Comparison of ENCODE assay signal across 1 cellular context in the genomic region with DNA sequence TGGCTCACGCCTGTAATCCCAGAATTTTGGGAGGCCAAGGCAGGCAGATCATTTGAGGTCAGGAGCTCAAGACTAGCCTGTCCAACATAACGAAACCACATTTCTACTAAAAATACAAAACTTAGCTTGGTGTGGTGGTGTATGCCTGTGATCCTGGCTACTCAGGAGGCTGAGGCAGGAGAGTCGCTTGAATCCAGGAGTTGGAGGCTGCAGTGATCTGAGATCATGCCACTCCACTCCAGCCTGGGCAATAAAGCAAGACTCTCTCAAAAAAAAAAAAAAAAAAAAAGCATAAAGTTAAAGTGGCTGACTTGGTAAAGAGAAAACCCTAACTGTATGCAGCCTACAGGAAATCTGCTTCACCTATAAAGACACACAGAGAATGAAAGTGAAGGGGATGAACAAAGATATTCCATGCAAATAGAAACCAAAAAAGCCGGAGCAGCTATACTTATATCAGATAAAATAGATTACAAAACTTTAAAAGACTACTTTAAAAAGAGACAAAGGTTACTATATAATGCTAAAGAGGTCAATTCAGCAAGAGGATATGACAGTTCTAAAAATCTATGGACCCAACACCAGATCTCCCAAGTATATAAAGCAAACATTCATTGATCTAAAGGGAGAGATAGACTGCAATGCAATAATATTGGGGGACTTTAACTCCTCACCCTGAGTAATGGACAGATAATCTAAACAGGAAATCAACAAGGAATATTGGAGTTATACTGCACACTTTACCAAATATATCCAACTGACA.
TF ChIP-seq lines count a peak whose summit lies in the region.

No MANE protein-coding gene starts in this region.

TF ChIP-seq in GM12878, 131 proteins besides CTCF, POLR2A, EP300 and RAD21:
- TF ChIP-seq ESRRA (IDR thresholded peaks at IDR 0.05; ENCODE audit: low read length) (no peak), CREB1 (IDR thresholded peaks at IDR 0.05; ENCODE audit: low read depth) (no peak), EED (IDR thresholded peaks at IDR 0.05; ENCODE audit: low read depth) (no peak), RBBP5 (conservative IDR thresholded peaks at IDR 0.05) (no peak), SMAD5 (IDR thresholded peaks at IDR 0.05; ENCODE audit: low read depth) (no peak), TAF1 (IDR thresholded peaks at IDR 0.05; ENCODE audit: borderline replicate concordance, low read depth, low read length) (no peak), ASH2L (IDR thresholded peaks at IDR 0.05; ENCODE audit: borderline replicate concordance, low read depth) (no peak), HSF1 (IDR thresholded peaks at IDR 0.05; ENCODE audit: low read depth, low read length) (no peak), SMARCA5 (IDR thresholded peaks at IDR 0.05) (no peak), IRF4 (IDR thresholded peaks at IDR 0.05; ENCODE audit: low read depth, low read length) (no peak), BRCA1 (IDR thresholded peaks at IDR 0.05; ENCODE audit: low read depth, low read length) (no peak), YBX1 (IDR thresholded peaks at IDR 0.05) (no peak), IKZF2 (IDR thresholded peaks at IDR 0.05) (no peak), NBN (IDR thresholded peaks at IDR 0.05) (no peak), WRNIP1 (IDR thresholded peaks at IDR 0.05; ENCODE audit: borderline replicate concordance, low read depth, low read length) (no peak), SKIL (IDR thresholded peaks at IDR 0.05; ENCODE audit: low read depth, poor library complexity, severe bottlenecking) (no peak), ZNF207 (IDR thresholded peaks at IDR 0.05; ENCODE audit: borderline replicate concordance) (no peak), POU2F2 (IDR thresholded peaks at IDR 0.05; ENCODE audit: borderline replicate concordance, low read depth, low read length) (no peak)
- TF ChIP-seq, protein P1, sequence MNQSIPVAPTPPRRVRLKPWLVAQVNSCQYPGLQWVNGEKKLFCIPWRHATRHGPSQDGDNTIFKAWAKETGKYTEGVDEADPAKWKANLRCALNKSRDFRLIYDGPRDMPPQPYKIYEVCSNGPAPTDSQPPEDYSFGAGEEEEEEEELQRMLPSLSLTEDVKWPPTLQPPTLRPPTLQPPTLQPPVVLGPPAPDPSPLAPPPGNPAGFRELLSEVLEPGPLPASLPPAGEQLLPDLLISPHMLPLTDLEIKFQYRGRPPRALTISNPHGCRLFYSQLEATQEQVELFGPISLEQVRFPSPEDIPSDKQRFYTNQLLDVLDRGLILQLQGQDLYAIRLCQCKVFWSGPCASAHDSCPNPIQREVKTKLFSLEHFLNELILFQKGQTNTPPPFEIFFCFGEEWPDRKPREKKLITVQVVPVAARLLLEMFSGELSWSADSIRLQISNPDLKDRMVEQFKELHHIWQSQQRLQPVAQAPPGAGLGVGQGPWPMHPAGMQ (IDR thresholded peaks at IDR 0.05; ENCODE audit: borderline replicate concordance), result no peak
- TF ChIP-seq, protein P2, sequence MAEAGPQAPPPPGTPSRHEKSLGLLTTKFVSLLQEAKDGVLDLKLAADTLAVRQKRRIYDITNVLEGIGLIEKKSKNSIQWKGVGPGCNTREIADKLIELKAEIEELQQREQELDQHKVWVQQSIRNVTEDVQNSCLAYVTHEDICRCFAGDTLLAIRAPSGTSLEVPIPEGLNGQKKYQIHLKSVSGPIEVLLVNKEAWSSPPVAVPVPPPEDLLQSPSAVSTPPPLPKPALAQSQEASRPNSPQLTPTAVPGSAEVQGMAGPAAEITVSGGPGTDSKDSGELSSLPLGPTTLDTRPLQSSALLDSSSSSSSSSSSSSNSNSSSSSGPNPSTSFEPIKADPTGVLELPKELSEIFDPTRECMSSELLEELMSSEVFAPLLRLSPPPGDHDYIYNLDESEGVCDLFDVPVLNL (IDR thresholded peaks at IDR 0.05; ENCODE audit: low read depth, low read length), result no peak
TF ChIP-seq in GM12878: peak in this region for 0.
